Comparison of ENCODE assay signal across 13 cellular contexts in the genomic region with DNA sequence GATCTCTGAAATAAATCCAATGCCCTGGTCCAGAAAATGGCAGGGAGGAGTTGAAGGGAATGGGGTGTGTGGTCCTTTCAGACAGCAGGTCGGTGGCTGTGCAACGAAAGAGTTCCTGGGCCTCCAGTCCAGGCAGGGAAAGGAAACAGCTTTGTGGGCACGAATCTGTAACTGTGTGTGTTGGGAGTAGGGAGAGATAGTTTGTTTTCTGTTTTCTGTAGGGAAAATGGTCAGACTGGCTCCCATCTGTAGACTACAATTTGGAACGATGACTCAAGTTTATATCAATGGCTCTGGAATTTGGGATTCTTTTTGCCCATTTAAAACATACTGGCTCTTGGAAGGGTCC. TPM values are rescaled to one million over a fixed set of nuclear protein-coding genes. Genes with fewer than 3 reads are reported as not detected.
A peak's percentile ranks its signal among the peaks of the same experiment; 100 is the strongest.
DNase-seq lines count a peak whose midpoint lies in the region; ATAC-seq and TF ChIP-seq lines count a peak whose summit lies in the region.
"Had no signal": no experiment of that assay in that cellular context is flagged by ENCODE, and none has a peak within 500 bp of the region (broad histone marks: within the 10 kb centered on the region; RNA-seq: fewer than 3 reads in every experiment).

No MANE protein-coding gene starts in this region.

- H3K4me1 ChIP-seq in RWPE2 (ENCODE audit: insufficient read depth, poor library complexity, severe bottlenecking) = peaks cover 5% of the 10 kb centered on the region

- no peaks in the 10 kb centered on the region for H3K27me3 ChIP-seq in RWPE2 (ENCODE audit: insufficient read depth, poor library complexity, severe bottlenecking)
- H3K27me3 ChIP-seq in kidney epithelial cell (ENCODE audit: control insufficient read depth, insufficient read depth, low read length) = no peaks in the 10 kb centered on the region

- no peaks in the 10 kb centered on the region for H3K9me3 ChIP-seq in RWPE2 (ENCODE audit: severe bottlenecking)

- H3K9me3 Mint-ChIP-seq in activated naive CD4-positive, alpha-beta T cell treated with anti-CD3 and anti-CD28 coated beads, Interleukin-2, amount 50 U/mL, for 24 hours = no peaks in the 10 kb centered on the region
- H3K9me3 Mint-ChIP-seq in activated naive CD4-positive, alpha-beta T cell treated with anti-CD3 and anti-CD28 coated beads for 36 hours = no peaks in the 10 kb centered on the region
- H3K9me3 Mint-ChIP-seq in type B pancreatic cell = no peaks in the 10 kb centered on the region

- peaks cover 36% of the 10 kb centered on the region for H3K4me1 Mint-ChIP-seq in activated naive CD4-positive, alpha-beta T cell treated with anti-CD3 and anti-CD28 coated beads, Interleukin-2, amount 50 U/mL, for 24 hours
- H3K4me1 Mint-ChIP-seq in activated naive CD4-positive, alpha-beta T cell treated with anti-CD3 and anti-CD28 coated beads for 36 hours (ENCODE audit: low read depth) = peaks cover 39% of the 10 kb centered on the region
- peaks cover 25% of the 10 kb centered on the region for H3K4me1 Mint-ChIP-seq in type B pancreatic cell (ENCODE audit: unreplicated experiment)

- CTCF ChIA-PET in activated naive CD4-positive, alpha-beta T cell treated with anti-CD3 and anti-CD28 coated beads for 36 hours (lab: Charles Lee) = interaction anchor here (0.7 to 1.3 kb wide), 4 partner anchors 8 to 18 kb away, joined by 3 to 5 read pairs (median 4); no protein-coding TSS in a partner anchor

- H3K4me3 ChIP-seq in RWPE2 (ENCODE audit: severe bottlenecking) (peak overlapping the region; percentile 54), kidney epithelial cell (ENCODE audit: low read depth, low read length) (peak overlapping the region; percentile 72)
- H3K4me3 ChIP-seq: lung had no signal

- peaks cover 3% of the 10 kb centered on the region for H3K36me3 Mint-ChIP-seq in activated naive CD4-positive, alpha-beta T cell treated with anti-CD3 and anti-CD28 coated beads, Interleukin-2, amount 50 U/mL, for 24 hours
- no peaks in the 10 kb centered on the region for H3K36me3 Mint-ChIP-seq in activated naive CD4-positive, alpha-beta T cell treated with anti-CD3 and anti-CD28 coated beads for 36 hours (ENCODE audit: low read depth)
- no peaks in the 10 kb centered on the region for H3K36me3 Mint-ChIP-seq in type B pancreatic cell

- H3K27me3 Mint-ChIP-seq in activated naive CD4-positive, alpha-beta T cell treated with anti-CD3 and anti-CD28 coated beads, Interleukin-2, amount 50 U/mL, for 24 hours = peaks cover 61% of the 10 kb centered on the region
- H3K27me3 Mint-ChIP-seq in activated naive CD4-positive, alpha-beta T cell treated with anti-CD3 and anti-CD28 coated beads for 36 hours (ENCODE audit: low read depth) = peaks cover 83% of the 10 kb centered on the region
- H3K27me3 Mint-ChIP-seq in type B pancreatic cell = peaks cover 89% of the 10 kb centered on the region

- TF ChIP-seq CTCF in RWPE2 (IDR thresholded peaks at IDR 0.05; ENCODE audit: poor library complexity, severe bottlenecking) = no peak
- no peak for TF ChIP-seq CTCF in kidney epithelial cell (IDR thresholded peaks at IDR 0.05; ENCODE audit: insufficient read depth, low read length, poor library complexity, severe bottlenecking)
- TF ChIP-seq CTCF in type B pancreatic cell (conservative IDR thresholded peaks at IDR 0.05) = no peak

- no peak for DNase-seq in activated naive CD4-positive, alpha-beta T cell treated with anti-CD3 and anti-CD28 coated beads for 36 hours
- no peak for DNase-seq in RWPE2 (ENCODE audit: low spot score)
- DNase-seq in kidney epithelial cell (ENCODE audit: low read depth) = no peak
- no peak for DNase-seq in type B pancreatic cell (ENCODE audit: extremely low spot score, unreplicated experiment)
- DNase-seq in KG1 (lab: John Stamatoyannopoulos, UW) = no peak
- DNase-seq: activated CD8-positive, alpha-beta memory T cell treated with anti-CD3 and anti-CD28 coated beads, Interleukin-2, amount 50 U/mL, for 4 hours had no signal

- peak overlapping the region; percentile 93 for H3K27ac ChIP-seq in RWPE2 (ENCODE audit: poor library complexity, severe bottlenecking)
- H3K27ac ChIP-seq: BLaER1 treated with 17β-estradiol and CSF1 and Interleukin-3, amounts not matched to agents 10 nM and 100 nM had no signal

- H3K4me3 Mint-ChIP-seq in activated naive CD4-positive, alpha-beta T cell treated with anti-CD3 and anti-CD28 coated beads, Interleukin-2, amount 50 U/mL, for 24 hours = no peak overlapping the region
- H3K4me3 Mint-ChIP-seq in activated naive CD4-positive, alpha-beta T cell treated with anti-CD3 and anti-CD28 coated beads for 36 hours = no peak overlapping the region
- H3K4me3 Mint-ChIP-seq in type B pancreatic cell = peak overlapping the region; percentile 69

- H3K27ac Mint-ChIP-seq in activated naive CD4-positive, alpha-beta T cell treated with anti-CD3 and anti-CD28 coated beads, Interleukin-2, amount 50 U/mL, for 24 hours = peak overlapping the region; percentile 1
- no peak overlapping the region for H3K27ac Mint-ChIP-seq in activated naive CD4-positive, alpha-beta T cell treated with anti-CD3 and anti-CD28 coated beads for 36 hours
- peak overlapping the region; percentile 32 for H3K27ac Mint-ChIP-seq in type B pancreatic cell

- intact Hi-C loops in activated naive CD4-positive, alpha-beta T cell treated with anti-CD3 and anti-CD28 coated beads for 36 hours (cut with micrococcal nuclease) = loop anchor here (1.0 to 5.0 kb wide), 3 partner anchors 17 to 34 kb away; a partner anchor contains a TSS

- H3K36me3 ChIP-seq in RWPE2 (ENCODE audit: low read depth) (peaks cover 19% of the 10 kb centered on the region), kidney epithelial cell (ENCODE audit: control insufficient read depth, insufficient read depth, low read length) (peaks cover 6% of the 10 kb centered on the region)
- H3K36me3 ChIP-seq: BLaER1 treated with 17β-estradiol and CSF1 and Interleukin-3, amounts not matched to agents 10 nM and 100 nM had no signal

- ATAC-seq in RWPE2 (ENCODE audit: low read depth) (no peak), HG03521 (IDR thresholded peaks at IDR 0.05; ENCODE audit: unreplicated experiment) (no peak), HG03196 (IDR thresholded peaks at IDR 0.05; ENCODE audit: unreplicated experiment) (no peak)
- ATAC-seq: right cardiac atrium had no signal

RNA-seq across cellular contexts. Expression of a gene that starts 2.6 kb away (rescaled TPM):
- not detected for total RNA-seq in activated naive CD4-positive, alpha-beta T cell treated with anti-CD3 and anti-CD28 coated beads for 36 hours
- total RNA-seq in kidney epithelial cell = 46.5 and 53.7 TPM in 2 replicates
- 0.67 and 4.1 TPM in 2 replicates for total RNA-seq in type B pancreatic cell (ENCODE audit: low replicate concordance)
- total RNA-seq: cardiac septum, right cardiac atrium had no signal

RNA-seq across cellular contexts. Expression of a gene that starts 6.2 kb away (rescaled TPM):
- not detected for total RNA-seq in activated naive CD4-positive, alpha-beta T cell treated with anti-CD3 and anti-CD28 coated beads for 36 hours
- total RNA-seq in kidney epithelial cell = 29.1 and 30.9 TPM in 2 replicates
- total RNA-seq in type B pancreatic cell (ENCODE audit: low replicate concordance) = 0.29 and 4.9 TPM in 2 replicates
- total RNA-seq: cardiac septum, right cardiac atrium had no signal

RNA-seq across cellular contexts. Expression of a gene that starts 11.4 kb away (rescaled TPM):
- not detected for total RNA-seq in activated naive CD4-positive, alpha-beta T cell treated with anti-CD3 and anti-CD28 coated beads for 36 hours
- total RNA-seq in kidney epithelial cell = 28.8 and 34.2 TPM in 2 replicates
- 3.2 and 6.2 TPM in 2 replicates for total RNA-seq in type B pancreatic cell (ENCODE audit: low replicate concordance)
- total RNA-seq: cardiac septum, right cardiac atrium had no signal

RNA-seq across cellular contexts. Expression of a gene that starts 15.5 kb away (rescaled TPM):
- total RNA-seq in activated naive CD4-positive, alpha-beta T cell treated with anti-CD3 and anti-CD28 coated beads for 36 hours = not detected
- 17.3 and 26.4 TPM in 2 replicates for total RNA-seq in kidney epithelial cell
- total RNA-seq in type B pancreatic cell (ENCODE audit: low replicate concordance) = 40.5 and 92.8 TPM in 2 replicates

RNA-seq across cellular contexts. Expression of a gene that starts 17.1 kb away (rescaled TPM):
- not detected for total RNA-seq in activated naive CD4-positive, alpha-beta T cell treated with anti-CD3 and anti-CD28 coated beads for 36 hours
- 11.4 and 17.3 TPM in 2 replicates for total RNA-seq in kidney epithelial cell
- 1.2 TPM in 1 of 2 replicates, not detected in the other for total RNA-seq in type B pancreatic cell (ENCODE audit: low replicate concordance)
- total RNA-seq: cardiac septum, lung, right cardiac atrium had no signal
